In genomic region chr9:136120119-136120393, GRCh38 we compare ENCODE assay signal across 8 cellular contexts. TPM values are rescaled to one million over a fixed set of nuclear protein-coding genes. Genes with fewer than 3 reads are reported as not detected.
DNase-seq lines count a peak whose midpoint lies in the region; ATAC-seq and TF ChIP-seq lines count a peak whose summit lies in the region.

No MANE protein-coding gene starts in this region.

- no peak for TF ChIP-seq RAD21 in IMR-90 (IDR thresholded peaks at IDR 0.05; ENCODE audit: low read length)

- peak overlapping the region; percentile 24 for H2AFZ ChIP-seq in IMR-90 (replicated peaks; ENCODE audit: low read length, poor library complexity)
- H2AFZ ChIP-seq in mammary epithelial cell (ENCODE audit: low read depth, low read length) = no peak overlapping the region

- POLR2A ChIA-PET in BJ (lab: Charles Lee) = no interaction called here
- POLR2A ChIA-PET in IMR-90 (lab: Charles Lee; ENCODE audit: unreplicated experiment) = no interaction called here
- POLR2A ChIA-PET in naive thymus-derived CD4-positive, alpha-beta T cell (lab: Charles Lee) = interaction anchor here (0.9 to 1.1 kb wide), 4 partner anchors 11 to 153 kb away, joined by 3 to 4 read pairs (median 4); no protein-coding TSS in a partner anchor

- H3K4me3 ChIP-seq in BJ (ENCODE audit: low read depth, low read length) (peak overlapping the region; percentile 60), IMR-90 (ENCODE audit: insufficient read depth, low read depth, low read length) (no peak overlapping the region), mammary epithelial cell (replicated peaks in 1 of 3; ENCODE audit: insufficient read depth in 1 of 3, low read depth in 2 of 3, low read length in 3 of 3) (peak overlapping the region in 1 of 3 experiments; percentile 84)
- H3K4me3 ChIP-seq in naive thymus-derived CD4-positive, alpha-beta T cell (ENCODE audit: low read length) = peak overlapping the region; percentile 81

- H3K9ac ChIP-seq in IMR-90 (ENCODE audit: low read depth, low read length) (peak overlapping the region; percentile 66), mammary epithelial cell (ENCODE audit: insufficient read depth, low read length) (no peak overlapping the region)

- H3K4me1 Mint-ChIP-seq in naive thymus-derived CD4-positive, alpha-beta T cell = peaks cover 0 to 10% (median 2%) of the 10 kb centered on the region in 7 donors

- 0 out of 2 replicates have a peak overlapping the region, but pooled peaks have one; percentile 17 for H3K14ac ChIP-seq in IMR-90 (replicated peaks; ENCODE audit: low read depth, low read length)

- TF ChIP-seq POLR2A in IMR-90 (IDR thresholded peaks at IDR 0.05; ENCODE audit: low read depth, low read length) = no peak

- no peak overlapping the region for H2BK120ac ChIP-seq in IMR-90 (ENCODE audit: low read depth, low read length)

- peaks cover 43% of the 10 kb centered on the region for H3K79me2 ChIP-seq in mammary epithelial cell (ENCODE audit: insufficient read depth, low read length)

- no peak overlapping the region for H4K5ac ChIP-seq in IMR-90 (ENCODE audit: low read depth, low read length)

- H3K23ac ChIP-seq in IMR-90 (ENCODE audit: low read depth, low read length) = peak overlapping the region; percentile 54

- DNase-seq in BJ (ENCODE audit: low read depth) = no peak
- no peak for DNase-seq in IMR-90
- DNase-seq in mammary epithelial cell = no peak
- no peak for DNase-seq in naive thymus-derived CD4-positive, alpha-beta T cell
- no peak for DNase-seq in SHP77 (lab: John Stamatoyannopoulos, UW)
- no peak for DNase-seq in NCI-H510A (lab: John Stamatoyannopoulos, UW)

- ATAC-seq in IMR-90 (ENCODE audit: low read depth) (no peak), GM18870 (IDR thresholded peaks at IDR 0.05; ENCODE audit: unreplicated experiment) (no peak), GM21360 (IDR thresholded peaks at IDR 0.05; ENCODE audit: unreplicated experiment) (no peak)
- ATAC-seq in naive thymus-derived CD4-positive, alpha-beta T cell = no peak

- no peak overlapping the region for H2BK5ac ChIP-seq in IMR-90 (ENCODE audit: low read depth, low read length, poor library complexity, severe bottlenecking)

- H3K36me3 ChIP-seq in BJ (ENCODE audit: control insufficient read depth, insufficient read depth, low read length) (peaks cover 11% of the 10 kb centered on the region), IMR-90 (ENCODE audit: control insufficient read depth, insufficient read depth, low read length) (peaks cover 10% of the 10 kb centered on the region; the same call in 1 of the 2 replicates), mammary epithelial cell (ENCODE audit: insufficient read depth, low read length) (no peaks in the 10 kb centered on the region)
- peaks cover 0 to 15% (median 0%) of the 10 kb centered on the region in 3 experiments for H3K36me3 ChIP-seq in naive thymus-derived CD4-positive, alpha-beta T cell (ENCODE audit: control insufficient read depth in 2 of 3, insufficient read depth in 3 of 3, low read length in 3 of 3)

- H4K8ac ChIP-seq in IMR-90 (ENCODE audit: low read depth in 2 of 2, low read length in 2 of 2) = peak overlapping the region; percentile 55 to 64; a peak in 3 of 4 replicates

- peak overlapping the region; percentile 32; the same call in 1 of the 2 replicates for H3K4me2 ChIP-seq in IMR-90 (ENCODE audit: low read depth, low read length)
- peak overlapping the region; percentile 96 for H3K4me2 ChIP-seq in mammary epithelial cell (ENCODE audit: insufficient read depth, low read depth, low read length)

- H2BK15ac ChIP-seq in IMR-90 (ENCODE audit: low read depth, low read length) = no peak overlapping the region

- intact Hi-C loops in IMR-90 (cut with micrococcal nuclease) = loop anchor here (5.0 kb wide), 2 partner anchors 323 to 518 kb away; no protein-coding TSS in a partner anchor
- intact Hi-C loops in mammary epithelial cell (cut with micrococcal nuclease) = no loop called here
- intact Hi-C loops in naive thymus-derived CD4-positive, alpha-beta T cell (cut with micrococcal nuclease) = loop anchor here in 1 of 2 donors (10.0 kb wide), 1 partner anchor 515 kb away; no protein-coding TSS in a partner anchor

- peaks cover 7% of the 10 kb centered on the region; the same call in 1 of the 2 replicates for H4K20me1 ChIP-seq in IMR-90 (ENCODE audit: insufficient read depth, low read length)
- no peaks in the 10 kb centered on the region for H4K20me1 ChIP-seq in mammary epithelial cell (ENCODE audit: insufficient read depth, low read length)

- peak overlapping the region; percentile 59 to 87 (median 72) for H3K4me3 Mint-ChIP-seq in naive thymus-derived CD4-positive, alpha-beta T cell

- H3K4ac ChIP-seq in IMR-90 (ENCODE audit: low read depth, low read length) = peak overlapping the region; percentile 77; the same call in 1 of the 2 replicates

- in situ Hi-C loops in IMR-90 (cut with MboI; ENCODE audit: low sequenced_read_pairs) (loop anchor here (5.0 to 10.0 kb wide), 2 partner anchors 158 to 415 kb away; partner anchors contain the start of genes KCNT1 and UBAC1), mammary epithelial cell (cut with MboI; ENCODE audit: low sequenced_read_pairs in 2 of 2) (loop anchor here (5.0 to 10.0 kb wide), 2 partner anchors 153 to 155 kb away; partner anchors contain the start of gene UBAC1 (in 1 of the 2))

- peak overlapping the region in 7 of 9 donors; percentile 17 to 86 (median 82) for H3K27ac Mint-ChIP-seq in naive thymus-derived CD4-positive, alpha-beta T cell

- H3K27me3 ChIP-seq in BJ (ENCODE audit: control insufficient read depth, insufficient read depth, low read length) (peaks cover 2% of the 10 kb centered on the region; the same call in 1 of the 2 replicates), IMR-90 (ENCODE audit: control insufficient read depth, insufficient read depth, low read length) (peaks cover 14% of the 10 kb centered on the region; the same call in 1 of the 2 replicates), mammary epithelial cell (ENCODE audit: insufficient read depth, low read length) (no peaks in the 10 kb centered on the region)
- no peaks in the 10 kb centered on the region for H3K27me3 ChIP-seq in naive thymus-derived CD4-positive, alpha-beta T cell (ENCODE audit: control insufficient read depth in 2 of 2, insufficient read depth in 2 of 2, low read length in 2 of 2)

- CTCF ChIA-PET in BJ (lab: Yijun Ruan, JAX) = interaction anchor here (0.9 to 1.1 kb wide), 2 partner anchors 152 to 253 kb away, joined by 3 to 12 read pairs; no protein-coding TSS in a partner anchor
- CTCF ChIA-PET in IMR-90 (lab: Yijun Ruan, JAX) = interaction anchor here (0.6 kb wide), 1 partner anchor 137 kb away, joined by 3 read pairs; no protein-coding TSS in a partner anchor
- CTCF ChIA-PET in mammary epithelial cell (lab: Charles Lee; ENCODE audit: low non-redundant PET) = no interaction called here
- CTCF ChIA-PET in naive thymus-derived CD4-positive, alpha-beta T cell (lab: Charles Lee) = interaction anchor here (1.1 to 6.1 kb wide), 2 partner anchors 30 to 151 kb away, joined by 3 to 47 read pairs; no protein-coding TSS in a partner anchor

- H3K4me1 ChIP-seq in IMR-90 (ENCODE audit: control insufficient read depth, insufficient read depth, low read length) = peaks cover 11% of the 10 kb centered on the region
- peaks cover 28% of the 10 kb centered on the region for H3K4me1 ChIP-seq in mammary epithelial cell (ENCODE audit: insufficient read depth, low read length)
- peaks cover 9 to 24% of the 10 kb centered on the region in 2 donors for H3K4me1 ChIP-seq in naive thymus-derived CD4-positive, alpha-beta T cell (ENCODE audit: control insufficient read depth in 2 of 2, insufficient read depth in 2 of 2, low read length in 2 of 2)

- peaks cover 0 to 3% (median 0%) of the 10 kb centered on the region in 5 donors for H3K27me3 Mint-ChIP-seq in naive thymus-derived CD4-positive, alpha-beta T cell

- peaks cover 0 to 3% (median 0%) of the 10 kb centered on the region in 11 donors for H3K9me3 Mint-ChIP-seq in naive thymus-derived CD4-positive, alpha-beta T cell

- TF ChIP-seq CTCF in BJ (IDR thresholded peaks at IDR 0.05; ENCODE audit: insufficient read depth, low read depth, low read length) = no peak
- TF ChIP-seq CTCF in IMR-90 (conservative IDR thresholded peaks at IDR 0.05; ENCODE audit: low read depth, low read length) = no peak
- no peak for TF ChIP-seq CTCF in mammary epithelial cell (conservative IDR thresholded peaks at IDR 0.05 in 1 of 2, IDR thresholded peaks at IDR 0.05 in 1 of 2; ENCODE audit: extremely low read depth in 1 of 2, insufficient read depth in 1 of 2, low read depth in 1 of 2, low read length in 2 of 2)

- H3K18ac ChIP-seq in IMR-90 (ENCODE audit: low read depth, low read length) = no peak overlapping the region

- H4K91ac ChIP-seq in IMR-90 (ENCODE audit: insufficient read depth, low read depth, low read length) = peak overlapping the region; percentile 65; the same call in 1 of the 2 replicates

- H2AK9ac ChIP-seq in IMR-90 (replicated peaks; ENCODE audit: low read depth, low read length, poor library complexity) = no peak overlapping the region

- H3K9me3 ChIP-seq in IMR-90 (ENCODE audit: control insufficient read depth, insufficient read depth, low read length) (no peaks in the 10 kb centered on the region), mammary epithelial cell (replicated peaks; ENCODE audit: insufficient read depth, low read length) (no peaks in the 10 kb centered on the region)
- no peaks in the 10 kb centered on the region for H3K9me3 ChIP-seq in naive thymus-derived CD4-positive, alpha-beta T cell (ENCODE audit: control insufficient read depth in 2 of 3, low read length in 3 of 3)

- peaks cover 5 to 35% of the 10 kb centered on the region in 2 experiments; a peak in 3 of 4 replicates for H3K79me1 ChIP-seq in IMR-90 (ENCODE audit: low read depth in 1 of 2, low read length in 2 of 2)

- no peak overlapping the region for H2BK20ac ChIP-seq in IMR-90 (ENCODE audit: low read depth, low read length)

- H3K36me3 Mint-ChIP-seq in naive thymus-derived CD4-positive, alpha-beta T cell = peaks cover 0 to 1% (median 0%) of the 10 kb centered on the region in 5 donors

- H2AK5ac ChIP-seq in IMR-90 (ENCODE audit: low read depth, low read length) = peak overlapping the region; percentile 69; the same call in 1 of the 2 replicates

- dilution Hi-C loops in IMR-90 (cut with HindIII; ENCODE audit: low sequenced_read_pairs, unreplicated experiment) = no loop called here
- dilution Hi-C loops in mammary epithelial cell (cut with HindIII; ENCODE audit: low sequenced_read_pairs) = no loop called here

- peaks cover 7% of the 10 kb centered on the region; the same call in 1 of the 2 replicates for H3K9me1 ChIP-seq in IMR-90 (ENCODE audit: insufficient read depth, low read length)

- no peak overlapping the region for H3K27ac ChIP-seq in IMR-90 (ENCODE audit: insufficient read depth, low read length)
- no peak overlapping the region for H3K27ac ChIP-seq in mammary epithelial cell (ENCODE audit: insufficient read depth, low read depth, low read length)
- peak overlapping the region; percentile 87 for H3K27ac ChIP-seq in naive thymus-derived CD4-positive, alpha-beta T cell (ENCODE audit: low read depth, low read length)

- no CpG with 5 or more reads among the region's 4 CpGs for WGBS in IMR-90 (ENCODE audit: extremely low coverage in 2 of 2, insufficient read length in 1 of 2), 2 experiments
- WGBS in mammary epithelial cell (ENCODE audit: low coverage, missing lambda C conversion rate) = 85% methylated on average over 4 of the region's 4 CpGs

- no peak overlapping the region for H3K56ac ChIP-seq in IMR-90 (ENCODE audit: extremely low read depth, insufficient read depth, low read length)

- BruUV-seq in IMR-90 (replicated peaks; lab: Mats Ljungman, UMichigan) (no TSS peak), mammary epithelial cell (replicated peaks; lab: Mats Ljungman, UMichigan) (no TSS peak)

RNA-seq across cellular contexts. Expression of gene TMEM250, which starts 1.4 kb away (rescaled TPM):
- polyA plus RNA-seq in BJ (2011; rRNA removed) = 12.3 and 20.7 TPM in 2 replicates
- polyA minus RNA-seq in BJ (2011; rRNA and poly(A)+ RNA removed) = 12.5 and 15.2 TPM in 2 replicates
- 12.5 and 14.0 TPM in 2 replicates for total RNA-seq in IMR-90 (2012; rRNA removed)
- polyA plus RNA-seq in IMR-90 (2012; rRNA removed) = 17.5 and 18.6 TPM in 2 replicates
- 29.9 and 32.6 TPM in 2 replicates for polyA plus RNA-seq in IMR-90 (2012; cell fraction: cytosol; rRNA removed)
- 12.4 and 30.2 TPM in 2 replicates for polyA plus RNA-seq in IMR-90 (2012; cell fraction: nucleus; rRNA removed; ENCODE audit: low replicate concordance)
- total RNA-seq in mammary epithelial cell = 10 to 100 TPM; 33.8 to 49.8 TPM
- 27.9 TPM for polyA plus RNA-seq in mammary epithelial cell
- 25.5 TPM for polyA minus RNA-seq in mammary epithelial cell
- total RNA-seq in naive thymus-derived CD4-positive, alpha-beta T cell = 10 to 100 TPM; 16.4 to 55.3 (median 41.3) TPM
- 10 to 100 TPM; 42.2 to 61.8 TPM for polyA plus RNA-seq in naive thymus-derived CD4-positive, alpha-beta T cell

RNA-seq across cellular contexts. Expression of gene NACC2, which starts 25.0 kb away (rescaled TPM):
- 14.7 and 19.2 TPM in 2 replicates for polyA plus RNA-seq in BJ (2011; rRNA removed)
- 24.7 and 26.4 TPM in 2 replicates for polyA minus RNA-seq in BJ (2011; rRNA and poly(A)+ RNA removed)
- 7.9 and 11.1 TPM in 2 replicates for total RNA-seq in IMR-90 (2012; rRNA removed)
- 19.0 and 21.2 TPM in 2 replicates for polyA plus RNA-seq in IMR-90 (2012; rRNA removed)
- 16.0 and 22.9 TPM in 2 replicates for polyA plus RNA-seq in IMR-90 (2012; cell fraction: cytosol; rRNA removed)
- 27.3 and 39.1 TPM in 2 replicates for polyA plus RNA-seq in IMR-90 (2012; cell fraction: nucleus; rRNA removed; ENCODE audit: low replicate concordance)
- 10 to 100 TPM; 14.1 to 27.3 TPM for total RNA-seq in mammary epithelial cell
- 6.7 TPM for polyA plus RNA-seq in mammary epithelial cell
- polyA minus RNA-seq in mammary epithelial cell = 13.1 TPM
- 10 to 100 TPM in 1 of 5 experiments, 1 to 10 TPM in 4; 2.7 to 17.7 (median 8.2) TPM for total RNA-seq in naive thymus-derived CD4-positive, alpha-beta T cell
- under 1 TPM; 0.92 to 0.97 TPM for polyA plus RNA-seq in naive thymus-derived CD4-positive, alpha-beta T cell
